26 cellular contexts compared by ENCODE assay signal in the genomic region with DNA sequence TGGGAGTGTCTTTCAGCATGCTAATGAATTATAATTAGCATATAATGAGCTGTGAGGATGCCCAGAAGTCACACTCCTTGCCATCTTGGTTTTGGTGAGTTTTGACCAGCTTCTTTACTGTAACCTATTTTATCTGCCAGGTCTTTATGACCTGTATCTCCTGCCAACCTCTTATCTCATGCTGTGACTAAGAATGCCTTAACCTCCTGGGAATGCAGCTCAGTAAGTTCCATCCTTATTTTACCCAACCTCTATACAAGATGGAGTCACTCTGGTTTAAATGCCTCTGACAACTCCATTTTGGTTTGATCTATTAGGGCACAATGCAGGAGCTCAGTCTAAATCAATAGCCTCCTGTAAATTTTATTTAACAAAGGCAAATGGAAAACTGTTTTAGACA. TPM values are rescaled to one million over a fixed set of nuclear protein-coding genes. Genes with fewer than 3 reads are reported as not detected.
"Had no signal": no experiment of that assay in that cellular context is flagged by ENCODE, and none has a peak within 500 bp of the region (broad histone marks: within the 10 kb centered on the region; RNA-seq: fewer than 3 reads in every experiment).

No MANE protein-coding gene starts in this region.

- H3K9me3 ChIP-seq: esophagus muscularis mucosa, thyroid gland had no signal

- H3K4me2 ChIP-seq: hepatocyte had no signal

- H3K4me1 ChIP-seq: esophagus muscularis mucosa, thyroid gland had no signal

- H3K27me3 ChIP-seq: brain microvascular endothelial cell, hepatocyte, thyroid gland had no signal

- H3K79me2 ChIP-seq: hepatocyte had no signal

- H3K4me3 ChIP-seq: coronary artery, esophagus muscularis mucosa, hepatocyte, lung, thyroid gland had no signal

- H3K36me3 ChIP-seq: brain microvascular endothelial cell, esophagus muscularis mucosa, thyroid gland had no signal

- DNase-seq: activated B cell treated with CpG ODN at 0.5 μM for 24 hours; activated CD4-positive, alpha-beta T cell treated with anti-CD3 and anti-CD28 coated beads for 48 hours; activated CD8-positive, alpha-beta T cell treated with anti-CD3 and anti-CD28 coated beads for 36 hours; activated naive CD4-positive, alpha-beta T cell treated with anti-CD3 and anti-CD28 coated beads, Interleukin-2, amount 10 ng/mL, durations not matched to agents 7 days and 5 days; activated naive CD8-positive, alpha-beta T cell treated with anti-CD3 and anti-CD28 coated beads, Interleukin-2, amount 50 U/mL, for 24 hours; activated T-cell treated with anti-CD3 and anti-CD28 coated beads, Interleukin-2, amount 50 U/mL, for 1 hour; aorta; brain microvascular endothelial cell; midbrain; nephron progenitor cell; occipital lobe; retina; stimulated activated CD4-positive, alpha-beta T cell treated with anti-CD3 and anti-CD28 coated beads, Interleukin-12 subunit alpha, Interleukin-12 subunit beta, amount 100 ng/mL, for 4 hours; stimulated activated CD4-positive, alpha-beta T cell treated with anti-CD3 and anti-CD28 coated beads, Interleukin-2, amount 100 ng/mL, for 24 hours; stimulated activated naive CD4-positive, alpha-beta T cell treated with Interleukin-2 at 50 U/mL for 16 hours; thyroid gland had no signal

- ATAC-seq: activated CD8-positive, alpha-beta T cell treated with anti-CD3 and anti-CD28 coated beads for 36 hours; activated naive CD8-positive, alpha-beta T cell treated with anti-CD3 and anti-CD28 coated beads, Interleukin-2, amount 50 U/mL, for 24 hours had no signal

- H3K27ac ChIP-seq: brain microvascular endothelial cell, coronary artery, esophagus muscularis mucosa, hepatocyte, thyroid gland had no signal

- H2AFZ ChIP-seq: hepatocyte had no signal

RNA-seq across cellular contexts. Expression of a gene that starts 20.7 kb away (rescaled TPM):
- total RNA-seq: activated B cell treated with CpG ODN at 0.5 μM for 24 hours; activated CD8-positive, alpha-beta T cell treated with anti-CD3 and anti-CD28 coated beads for 36 hours; activated T-helper 2 cell treated with anti-CD3 and anti-CD28 coated beads, Interferon-gamma antibody, Interleukin-2, Interleukin-4, amounts not matched to agents 10 μg/mL and 5 μg/mL and 100 μg/mL, durations not matched to agents 14 hours and 24 hours and 36 hours; aorta; esophagus muscularis mucosa; hepatocyte; lung; myocyte; occipital lobe; posterior vena cava; subcutaneous adipose tissue; T-helper 2 cell treated with Interferon-gamma antibody and Interleukin-4, amounts not matched to agents 100 ng/mL and 5 ng/mL, for 36 hours; thyroid gland; urinary bladder had no signal
- polyA plus RNA-seq: aorta, hepatocyte, lung, urinary bladder had no signal

RNA-seq across cellular contexts. Expression of a gene that starts 31.1 kb away (rescaled TPM):
- total RNA-seq: activated B cell treated with CpG ODN at 0.5 μM for 24 hours; activated CD8-positive, alpha-beta T cell treated with anti-CD3 and anti-CD28 coated beads for 36 hours; activated T-helper 2 cell treated with anti-CD3 and anti-CD28 coated beads, Interferon-gamma antibody, Interleukin-2, Interleukin-4, amounts not matched to agents 10 μg/mL and 5 μg/mL and 100 μg/mL, durations not matched to agents 14 hours and 24 hours and 36 hours; aorta; esophagus muscularis mucosa; hepatocyte; lung; occipital lobe; posterior vena cava; subcutaneous adipose tissue; T-helper 2 cell treated with Interferon-gamma antibody and Interleukin-4, amounts not matched to agents 100 ng/mL and 5 ng/mL, for 36 hours; thyroid gland; urinary bladder had no signal
- polyA plus RNA-seq: aorta, hepatocyte, lung, urinary bladder had no signal

RNA-seq across cellular contexts. Expression of a gene that starts 54.9 kb away (rescaled TPM):
- total RNA-seq: activated B cell treated with CpG ODN at 0.5 μM for 24 hours; activated CD8-positive, alpha-beta T cell treated with anti-CD3 and anti-CD28 coated beads for 36 hours; activated T-helper 2 cell treated with anti-CD3 and anti-CD28 coated beads, Interferon-gamma antibody, Interleukin-2, Interleukin-4, amounts not matched to agents 10 μg/mL and 5 μg/mL and 100 μg/mL, durations not matched to agents 14 hours and 24 hours and 36 hours; aorta; esophagus muscularis mucosa; lung; occipital lobe; posterior vena cava; subcutaneous adipose tissue; T-helper 2 cell treated with Interferon-gamma antibody and Interleukin-4, amounts not matched to agents 100 ng/mL and 5 ng/mL, for 36 hours; thyroid gland; urinary bladder had no signal
- polyA plus RNA-seq: aorta, hepatocyte, lung, urinary bladder had no signal
